ENCODE assay signal across 8 cellular contexts in the genomic region with DNA sequence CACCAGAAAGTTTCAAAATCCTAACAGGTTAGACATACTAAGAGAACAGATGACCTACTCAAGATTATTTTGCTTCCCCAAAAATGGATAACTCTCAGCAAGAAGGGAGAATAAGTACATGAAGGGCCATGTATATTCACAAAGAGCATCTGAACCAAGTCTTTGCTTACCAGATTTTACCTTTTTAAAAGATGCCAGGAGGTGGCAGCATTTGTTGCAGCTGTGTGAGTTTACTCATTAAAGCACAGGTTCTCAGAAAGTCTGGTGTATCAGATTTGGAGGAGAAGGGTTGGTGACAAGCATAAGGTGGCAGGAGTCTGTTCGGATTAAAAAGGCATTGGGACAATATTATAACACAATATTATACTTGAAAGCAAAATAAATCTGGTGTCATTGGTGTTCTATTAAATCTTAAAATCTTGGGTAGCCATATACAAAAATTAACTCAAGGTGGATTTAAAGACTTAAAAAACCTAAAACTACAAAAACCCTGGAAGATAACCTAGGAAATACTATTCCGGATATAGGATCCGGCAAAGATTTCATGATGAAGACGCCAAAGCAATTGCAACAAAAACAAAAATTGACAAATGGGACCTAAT. TPM values are rescaled to one million over a fixed set of nuclear protein-coding genes. Genes with fewer than 3 reads are reported as not detected.
DNase-seq lines count a peak whose midpoint lies in the region; ATAC-seq and FAIRE-seq lines count a peak whose summit lies in the region.

No MANE protein-coding gene starts in this region.

- DNase-seq in DMS153 treated with DMSO at 0.1 percent for 48 hours (lab: John Stamatoyannopoulos, UW; ENCODE audit: unreplicated experiment) (peak; percentile 64), Kasumi-1 (lab: John Stamatoyannopoulos, UW) (peak; percentile 84 to 89), RCC 7860 (ENCODE audit: low spot score) (peak; percentile 44), left cardiac atrium (no peak), smooth muscle cell of the brain vasculature (ENCODE audit: low read depth, low spot score) (peak; percentile 46)
- DNase-seq in activated naive CD8-positive, alpha-beta T cell treated with anti-CD3 and anti-CD28 coated beads, Interleukin-2, amount 50 U/mL, for 16 hours (ENCODE audit: low read depth, low spot score), result peak; percentile 4

- ATAC-seq in GM21447 (IDR thresholded peaks at IDR 0.05; ENCODE audit: unreplicated experiment) (peak; percentile 80), left cardiac atrium (peak; percentile 57 to 60), HG02840 (IDR thresholded peaks at IDR 0.05; ENCODE audit: low FRiP score, unreplicated experiment) (no peak)

- FAIRE-seq in RCC 7860 (lab: Jason Lieb, UNC), result peak; percentile 44

- intact Hi-C loops in left cardiac atrium (cut with DNase I), result loop anchor here (5.0 to 10.0 kb wide), 7 partner anchors 145 to 647 kb away; a partner anchor contains a TSS

RNA-seq across cellular contexts. Expression of a gene that starts 51.3 kb away (rescaled TPM):
- total RNA-seq in left cardiac atrium, result 10 to 100 TPM; 23.7 to 25.6 TPM
